In genomic region chr18:29234751-29235150, GRCh38 we compare ENCODE assay signal across 32 cellular contexts.
"Had no signal": no experiment of that assay in that cellular context is flagged by ENCODE, and none has a peak within 500 bp of the region (broad histone marks: within the 10 kb centered on the region; RNA-seq: fewer than 3 reads in every experiment).

No MANE protein-coding gene starts in this region.

- H3K4me3 ChIP-seq: ascending aorta, body of pancreas, breast epithelium, MG63, Peyer's patch, SJSA1 had no signal

- H3K9ac ChIP-seq: SK-N-SH had no signal

- H3K4me1 ChIP-seq: ascending aorta, body of pancreas, breast epithelium, Peyer's patch, SJSA1 had no signal

- H3K4me2 ChIP-seq: SK-N-SH had no signal

- H3K27ac ChIP-seq: ascending aorta, body of pancreas, breast epithelium, Peyer's patch, SJSA1 had no signal

- H3K27me3 ChIP-seq: ascending aorta, body of pancreas, breast epithelium, MG63, Peyer's patch, SJSA1 had no signal

- H3K36me3 ChIP-seq: ascending aorta, breast epithelium, MG63, Peyer's patch, SJSA1 had no signal

- ATAC-seq: activated CD8-positive, alpha-beta T cell treated with anti-CD3 and anti-CD28 coated beads for 36 hours; activated T-cell treated with anti-CD3 and anti-CD28 coated beads, Interleukin-2, amount 50 U/mL, for 72 hours; activated T-helper 17 cell treated with anti-CD3 and anti-CD28 coated beads, Interleukin-2, amount 50 U/mL, for 72 hours; body of pancreas; PC-3 had no signal

- H3K9me3 ChIP-seq: body of pancreas, MG63, Peyer's patch, SJSA1 had no signal

- DNase-seq: activated CD4-positive, alpha-beta T cell treated with anti-CD3 and anti-CD28 coated beads, Interleukin-2, amount 10 ng/mL, durations not matched to agents 24 days and 14 days; activated CD4-positive, alpha-beta T cell treated with anti-CD3 and anti-CD28 coated beads, Interleukin-2, amount 50 U/mL, for 4 hours; activated CD8-positive, alpha-beta T cell treated with anti-CD3 and anti-CD28 coated beads for 36 hours; activated effector memory CD4-positive, alpha-beta T cell treated with anti-CD3 and anti-CD28 coated beads, Interleukin-2, amount 50 U/mL, for 16 hours; activated naive CD4-positive, alpha-beta T cell; activated naive CD4-positive, alpha-beta T cell treated with anti-CD3 and anti-CD28 coated beads, Interleukin-2, amount 50 U/mL, for 16 hours; activated naive CD8-positive, alpha-beta T cell treated with anti-CD3 and anti-CD28 coated beads for 36 hours; activated T-cell treated with anti-CD3 and anti-CD28 coated beads, Interleukin-2, amount 50 U/mL, for 1 hour; activated T-cell treated with anti-CD3 and anti-CD28 coated beads, Interleukin-2, amount 50 U/mL, for 72 hours; amygdala; body of pancreas; caudate nucleus; cerebellar nuclear complex; Karpas-422; MG63; NCI-H1092; NCI-H1436 treated with DMSO at 0.1 percent for 48 hours; NCI-H1694 treated with DMSO at 0.1 percent for 48 hours; NCI-H2029; NCI-H2227 treated with DMSO at 0.1 percent for 48 hours; NCI-H446; NCI-H524; PC-3; Peyer's patch; RPMI8226; SHP77 treated with DMSO at 0.1 percent for 48 hours; SK-N-SH had no signal

- FAIRE-seq: TTC549 had no signal
